In genomic region chr2:71863338-71863737, GRCh38 we compare ENCODE assay signal across 27 cellular contexts.
"Had no signal": no experiment of that assay in that cellular context is flagged by ENCODE, and none has a peak within 500 bp of the region (broad histone marks: within the 10 kb centered on the region; RNA-seq: fewer than 3 reads in every experiment).

No MANE protein-coding gene starts in this region.

- H3K4me2 ChIP-seq: smooth muscle cell had no signal

- H3K27me3 Mint-ChIP-seq: activated naive CD4-positive, alpha-beta T cell treated with anti-CD3 and anti-CD28 coated beads, Interleukin-2, amount 10 ng/mL, durations not matched to agents 7 days and 5 days; stimulated activated naive B cell treated with anti-CD40 and anti-IgM and Interleukin-4, amounts not matched to agents 10 μg/mL and 1 μg/mL and 100 μg/mL, for 72 hours had no signal

- H3K27ac Mint-ChIP-seq: activated CD4-positive, alpha-beta memory T cell treated with anti-CD3 and anti-CD28 coated beads for 36 hours; activated naive CD4-positive, alpha-beta T cell treated with anti-CD3 and anti-CD28 coated beads, Interleukin-2, amount 10 ng/mL, durations not matched to agents 7 days and 5 days; activated T-helper 1 cell treated with anti-CD3 and anti-CD28 coated beads, Interleukin-12 subunit alpha, Interleukin-12 subunit beta, Interleukin-2, Interleukin-4 antibody, amounts not matched to agents 30 ng/mL and 10 ng/mL and 1 ng/mL, durations not matched to agents 14 hours and 24 hours and 36 hours; naive thymus-derived CD4-positive, alpha-beta T cell; stimulated activated naive B cell treated with anti-CD40 and anti-IgM and Interleukin-4, amounts not matched to agents 10 μg/mL and 1 μg/mL and 100 μg/mL, for 72 hours; T-helper 2 cell treated with Interferon-gamma antibody and Interleukin-4, amounts not matched to agents 5 μg/mL and 100 μg/mL, for 36 hours had no signal

- H3K9me3 ChIP-seq: sigmoid colon, stomach, tibial nerve had no signal

- H3K27me3 ChIP-seq: brain microvascular endothelial cell, sigmoid colon, tibial nerve had no signal

- ATAC-seq: activated CD4-positive, CD25-positive, alpha-beta regulatory T cell treated with anti-CD3 and anti-CD28 coated beads, Interleukin-2, amount 50 U/mL, for 24 hours; esophagus mucosa; left ventricle myocardium superior; naive thymus-derived CD4-positive, alpha-beta T cell; stimulated activated naive B cell treated with anti-CD40 and anti-IgM and Interleukin-4, amounts not matched to agents 10 μg/mL and 1 μg/mL and 100 μg/mL, for 72 hours had no signal

- H3K9me3 Mint-ChIP-seq: activated CD4-positive, alpha-beta memory T cell treated with anti-CD3 and anti-CD28 coated beads for 36 hours; activated naive CD4-positive, alpha-beta T cell treated with anti-CD3 and anti-CD28 coated beads, Interleukin-2, amount 10 ng/mL, durations not matched to agents 7 days and 5 days; activated T-helper 1 cell treated with anti-CD3 and anti-CD28 coated beads, Interleukin-12 subunit alpha, Interleukin-12 subunit beta, Interleukin-2, Interleukin-4 antibody, amounts not matched to agents 30 ng/mL and 10 ng/mL and 1 ng/mL, durations not matched to agents 14 hours and 24 hours and 36 hours; stimulated activated naive B cell treated with anti-CD40 and anti-IgM and Interleukin-4, amounts not matched to agents 10 μg/mL and 1 μg/mL and 100 μg/mL, for 72 hours; T-helper 2 cell treated with Interferon-gamma antibody and Interleukin-4, amounts not matched to agents 5 μg/mL and 100 μg/mL, for 36 hours had no signal

- H3K4me3 Mint-ChIP-seq: activated CD4-positive, alpha-beta memory T cell treated with anti-CD3 and anti-CD28 coated beads for 36 hours; activated naive CD4-positive, alpha-beta T cell treated with anti-CD3 and anti-CD28 coated beads, Interleukin-2, amount 10 ng/mL, durations not matched to agents 7 days and 5 days; activated T-helper 1 cell treated with anti-CD3 and anti-CD28 coated beads, Interleukin-12 subunit alpha, Interleukin-12 subunit beta, Interleukin-2, Interleukin-4 antibody, amounts not matched to agents 30 ng/mL and 10 ng/mL and 1 ng/mL, durations not matched to agents 14 hours and 24 hours and 36 hours; naive thymus-derived CD4-positive, alpha-beta T cell; stimulated activated naive B cell treated with anti-CD40 and anti-IgM and Interleukin-4, amounts not matched to agents 10 μg/mL and 1 μg/mL and 100 μg/mL, for 72 hours; T-helper 2 cell treated with Interferon-gamma antibody and Interleukin-4, amounts not matched to agents 5 μg/mL and 100 μg/mL, for 36 hours had no signal

- H3K4me3 ChIP-seq: sigmoid colon, smooth muscle cell, stomach, tibial nerve had no signal

- H3K4me1 ChIP-seq: stomach had no signal

- H3K36me3 Mint-ChIP-seq: activated CD4-positive, alpha-beta memory T cell treated with anti-CD3 and anti-CD28 coated beads for 36 hours; activated naive CD4-positive, alpha-beta T cell treated with anti-CD3 and anti-CD28 coated beads, Interleukin-2, amount 10 ng/mL, durations not matched to agents 7 days and 5 days; naive thymus-derived CD4-positive, alpha-beta T cell; stimulated activated naive B cell treated with anti-CD40 and anti-IgM and Interleukin-4, amounts not matched to agents 10 μg/mL and 1 μg/mL and 100 μg/mL, for 72 hours had no signal

- H3K36me3 ChIP-seq: brain microvascular endothelial cell, sigmoid colon, stomach, tibial nerve had no signal

- H3K4me1 Mint-ChIP-seq: activated naive CD4-positive, alpha-beta T cell treated with anti-CD3 and anti-CD28 coated beads, Interleukin-2, amount 10 ng/mL, durations not matched to agents 7 days and 5 days; naive thymus-derived CD4-positive, alpha-beta T cell; stimulated activated naive B cell treated with anti-CD40 and anti-IgM and Interleukin-4, amounts not matched to agents 10 μg/mL and 1 μg/mL and 100 μg/mL, for 72 hours had no signal

- H3K27ac ChIP-seq: brain microvascular endothelial cell, stomach, tibial nerve had no signal

- DNase-seq: activated CD4-positive, alpha-beta memory T cell treated with anti-CD3 and anti-CD28 coated beads for 36 hours; activated CD4-positive, alpha-beta T cell treated with anti-CD3 and anti-CD28 coated beads for 48 hours; activated CD8-positive, alpha-beta memory T cell treated with anti-CD3 and anti-CD28 coated beads, Interleukin-2, amount 50 U/mL, for 4 hours; activated gamma-delta T cell; activated naive CD4-positive, alpha-beta T cell treated with anti-CD3 and anti-CD28 coated beads, Interleukin-2, amount 10 ng/mL, durations not matched to agents 7 days and 5 days; activated T-cell treated with anti-CD3 and anti-CD28 coated beads, Interleukin-2, amount 50 U/mL, for 1 hour; amniotic stem cell; brain microvascular endothelial cell; cortex of kidney; foreskin melanocyte; glutamatergic neuron; islet precursor cell; left ventricle myocardium superior; midbrain; naive thymus-derived CD4-positive, alpha-beta T cell; retina; sigmoid colon; stimulated activated CD4-positive, alpha-beta T cell treated with anti-CD3 and anti-CD28 coated beads, Interleukin-1b, Interleukin-23, amount 100 ng/mL, for 48 hours; stimulated activated naive B cell treated with anti-CD40 and anti-IgM and Interleukin-4, amounts not matched to agents 10 μg/mL and 1 μg/mL and 100 μg/mL, for 72 hours; stomach; T-helper 1 cell had no signal
